1 cellular context compared by ENCODE assay signal in genomic region chr19:10552596-10553053, GRCh38.
TF ChIP-seq lines count a peak whose summit lies in the region.

No MANE protein-coding gene starts in this region.

TF ChIP-seq in HepG2, 621 proteins besides CTCF, POLR2A, EP300 and RAD21:
- peak; percentile 56; the same call in 1 of the 2 replicates for TF ChIP-seq RBFOX2 (IDR thresholded peaks at IDR 0.05; ENCODE audit: low read depth, low read length)
- TF ChIP-seq ZNF18 (CRISPR knock-in tag; IDR thresholded peaks at IDR 0.05; ENCODE audit: insufficient replicate concordance): no peak
- TF ChIP-seq FUBP1 (CRISPR knock-in tag; IDR thresholded peaks at IDR 0.05; ENCODE audit: borderline replicate concordance): no peak
- peak; percentile 46 for TF ChIP-seq RBM22 (optimal IDR thresholded peaks at IDR 0.05; ENCODE audit: low read length)
- peak; percentile 82 for TF ChIP-seq AGO2 (optimal IDR thresholded peaks at IDR 0.05; ENCODE audit: low read depth, low read length)
- no peak for TF ChIP-seq ZNF564 (CRISPR knock-in tag; IDR thresholded peaks at IDR 0.05)
- no peak for TF ChIP-seq ZHX2 (IDR thresholded peaks at IDR 0.05; ENCODE audit: low read depth)
- no peak for TF ChIP-seq ZHX2 (CRISPR knock-in tag; IDR thresholded peaks at IDR 0.05; ENCODE audit: borderline replicate concordance)
- TF ChIP-seq ZNF333 (CRISPR knock-in tag; IDR thresholded peaks at IDR 0.05; ENCODE audit: borderline replicate concordance): no peak
- TF ChIP-seq NFYC (CRISPR knock-in tag; IDR thresholded peaks at IDR 0.05): peak; percentile 76
- TF ChIP-seq HDAC1 (CRISPR knock-in tag; IDR thresholded peaks at IDR 0.05): no peak
- peak; percentile 79 for TF ChIP-seq NFYB (CRISPR knock-in tag; IDR thresholded peaks at IDR 0.05)
- no peak for TF ChIP-seq NR2F2 (IDR thresholded peaks at IDR 0.05; ENCODE audit: borderline replicate concordance, low read depth)
- peak; percentile 19; the same call in 1 of the 2 replicates for TF ChIP-seq ZNF687 (CRISPR knock-in tag; IDR thresholded peaks at IDR 0.05)
- TF ChIP-seq USF2 (IDR thresholded peaks at IDR 0.05; ENCODE audit: low read depth, low read length): peak; percentile 68
- peak; percentile 62; the same call in 1 of the 2 replicates for TF ChIP-seq USF2 (CRISPR knock-in tag; IDR thresholded peaks at IDR 0.05; ENCODE audit: borderline replicate concordance)
- TF ChIP-seq ZNF547 (CRISPR knock-in tag; IDR thresholded peaks at IDR 0.05): no peak
TF ChIP-seq in HepG2: peak in this region for 7.
